3 cellular contexts compared by ENCODE assay signal in genomic region chr10:84118395-84119006, GRCh38.
TF ChIP-seq lines count a peak whose summit lies in the region.

No MANE protein-coding gene starts in this region.

TF ChIP-seq in SK-N-SH, 30 proteins besides CTCF, POLR2A, EP300 and RAD21:
- TF ChIP-seq RFX5 (IDR thresholded peaks at IDR 0.05; ENCODE audit: low read length) (0 out of 2 replicates have a peak, but pooled peaks have one; percentile 34), FOXJ3 (CRISPR knock-in tag; IDR thresholded peaks at IDR 0.05) (no peak)

TF ChIP-seq in SK-N-SH treated with all-trans-retinoic acid at 6 μM for 48 hours, 23 proteins besides CTCF, POLR2A, EP300 and RAD21:
- TF ChIP-seq ESRRG (CRISPR knock-in tag; IDR thresholded peaks at IDR 0.05) (no peak), TOX (CRISPR knock-in tag; IDR thresholded peaks at IDR 0.05; ENCODE audit: borderline replicate concordance) (no peak), PATZ1 (CRISPR knock-in tag; IDR thresholded peaks at IDR 0.05; ENCODE audit: borderline replicate concordance) (no peak), POU6F1 (CRISPR knock-in tag; IDR thresholded peaks at IDR 0.05; ENCODE audit: borderline replicate concordance, low read depth) (no peak), SNAI2 (CRISPR knock-in tag; IDR thresholded peaks at IDR 0.05) (no peak), CSDC2 (CRISPR knock-in tag; IDR thresholded peaks at IDR 0.05) (no peak), TCF4 (CRISPR knock-in tag; IDR thresholded peaks at IDR 0.05; ENCODE audit: borderline replicate concordance) (no peak), ZNF8 (CRISPR knock-in tag; IDR thresholded peaks at IDR 0.05) (no peak), ISL1 (CRISPR knock-in tag; IDR thresholded peaks at IDR 0.05) (no peak), ZNF70 (CRISPR knock-in tag; IDR thresholded peaks at IDR 0.05) (no peak), PPARA (CRISPR knock-in tag; IDR thresholded peaks at IDR 0.05; ENCODE audit: borderline replicate concordance) (no peak), RARB (CRISPR knock-in tag; IDR thresholded peaks at IDR 0.05) (no peak), ZFP30 (CRISPR knock-in tag; IDR thresholded peaks at IDR 0.05) (no peak), CREB5 (CRISPR knock-in tag; IDR thresholded peaks at IDR 0.05; ENCODE audit: low read depth) (no peak)
TF ChIP-seq in SK-N-SH treated with all-trans-retinoic acid at 6 μM for 48 hours: peak in this region for 0.

TF ChIP-seq in H1, 55 proteins besides CTCF, POLR2A, EP300 and RAD21:
- TF ChIP-seq KDM5A (IDR thresholded peaks at IDR 0.05; ENCODE audit: low read length) (no peak), ZNF274 (IDR thresholded peaks at IDR 0.05; ENCODE audit: borderline replicate concordance, extremely low read depth, low read length) (no peak), RFX5 (IDR thresholded peaks at IDR 0.05; ENCODE audit: borderline replicate concordance, low read depth, low read length) (peak; percentile 51; the same call in 1 of the 2 replicates), RNF2 (IDR thresholded peaks at IDR 0.05; ENCODE audit: borderline replicate concordance, low read depth, low read length, missing control alignments, poor library complexity, severe bottlenecking) (no peak)
